In genomic region chr15:98226578-98226977, GRCh38 we compare ENCODE assay signal across 24 cellular contexts.
"Had no signal": no experiment of that assay in that cellular context is flagged by ENCODE, and none has a peak within 500 bp of the region (broad histone marks: within the 10 kb centered on the region; RNA-seq: fewer than 3 reads in every experiment).

No MANE protein-coding gene starts in this region.

- H3K4me2 ChIP-seq: KMS-11 had no signal

- H3K27me3 ChIP-seq: brain microvascular endothelial cell, MG63, Peyer's patch had no signal

- H3K27ac ChIP-seq: brain microvascular endothelial cell, KMS-11, Peyer's patch had no signal

- H3K4me1 ChIP-seq: Peyer's patch had no signal

- H3K4me3 ChIP-seq: MG63, Peyer's patch had no signal

- DNase-seq: activated B cell treated with CpG ODN at 0.5 μM for 24 hours; activated CD4-positive, alpha-beta memory T cell treated with anti-CD3 and anti-CD28 coated beads for 36 hours; activated CD4-positive, alpha-beta T cell treated with anti-CD3 and anti-CD28 coated beads for 1 hour; activated CD4-positive, alpha-beta T cell treated with anti-CD3 and anti-CD28 coated beads, Interleukin-2, amount 10 ng/mL, durations not matched to agents 24 days and 14 days; activated CD8-positive, alpha-beta memory T cell treated with anti-CD3 and anti-CD28 coated beads for 24 hours; activated gamma-delta T cell treated with Interleukin-2 at 50 U/mL for 16 hours; activated naive CD4-positive, alpha-beta T cell treated with anti-CD3 and anti-CD28 coated beads, Interleukin-2, amount 10 ng/mL, durations not matched to agents 7 days and 5 days; activated naive CD8-positive, alpha-beta T cell treated with anti-CD3 and anti-CD28 coated beads for 36 hours; activated T-cell treated with anti-CD3 and anti-CD28 coated beads, Interleukin-2, amount 50 U/mL, for 4 hours; brain microvascular endothelial cell; caudate nucleus; MG63; NCI-H1105 treated with DMSO at 0.1 percent for 48 hours; NCI-H1436 treated with DMSO at 0.1 percent for 48 hours; NCI-H187; NCI-H2081; NCI-H446; NCI-H524; Peyer's patch; SHP77 treated with DMSO at 0.1 percent for 48 hours; T-helper 17 cell; T-helper 9 cell had no signal

- H3K36me3 ChIP-seq: brain microvascular endothelial cell, MG63, Peyer's patch had no signal

- H3K9me3 ChIP-seq: MG63, Peyer's patch had no signal

- ATAC-seq: activated T-cell treated with anti-CD3 and anti-CD28 coated beads, Interleukin-2, amount 50 U/mL, for 4 hours; activated T-helper 17 cell treated with anti-CD3 and anti-CD28 coated beads, Interleukin-2, amount 50 U/mL, for 72 hours; T-helper 17 cell had no signal
